1 cellular context compared by ENCODE assay signal in the genomic region with DNA sequence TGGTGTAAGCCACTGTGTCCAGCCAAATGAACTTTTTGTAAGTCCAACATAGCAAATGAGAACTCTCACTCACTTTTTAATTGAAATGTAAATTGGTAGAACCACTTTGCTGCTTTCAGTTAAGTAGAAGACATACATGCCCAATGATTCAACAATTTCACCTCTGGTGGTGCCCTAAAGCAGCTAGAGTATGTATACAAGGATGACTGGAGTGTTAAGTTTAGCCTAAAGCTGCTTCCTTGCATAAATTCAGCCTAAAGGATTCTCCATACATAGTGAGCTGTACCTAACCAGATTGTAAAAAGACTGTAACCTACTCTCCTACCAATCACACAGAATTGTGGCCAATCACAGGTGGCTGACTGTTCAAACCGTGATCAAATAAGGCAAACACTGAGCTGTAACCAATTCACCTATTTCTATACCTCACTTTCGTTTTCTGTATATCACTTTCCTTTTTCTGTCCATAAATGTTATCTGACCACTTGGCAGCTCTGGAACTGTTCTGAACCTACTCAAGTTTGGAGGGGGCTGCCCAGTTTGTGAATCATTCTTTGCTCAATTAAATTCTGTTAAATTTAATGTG.
A peak's percentile ranks its signal among the peaks of the same experiment; 100 is the strongest.
TF ChIP-seq lines count a peak whose summit lies in the region.

No MANE protein-coding gene starts in this region.

TF ChIP-seq in GM12878, 131 proteins besides CTCF, POLR2A, EP300 and RAD21 (continued from another document):
- TF ChIP-seq SRF (IDR thresholded peaks at IDR 0.05; ENCODE audit: low read depth in 2 of 2, low read length in 2 of 2), result peak in 1 of 2 experiments; percentile 70; a peak in 1 of 4 replicates
- 0 out of 4 replicates have a peak, but pooled peaks of 1 of the 2 experiments have one; percentile 13 for TF ChIP-seq IKZF2 (IDR thresholded peaks at IDR 0.05)
- 0 out of 2 replicates have a peak, but pooled peaks have one; percentile 16 for TF ChIP-seq MEF2A (IDR thresholded peaks at IDR 0.05; ENCODE audit: insufficient read depth, low read depth, low read length)
- no peak for TF ChIP-seq TAF1 (IDR thresholded peaks at IDR 0.05; ENCODE audit: borderline replicate concordance, low read depth, low read length)
- TF ChIP-seq ZSCAN29 (IDR thresholded peaks at IDR 0.05), result no peak
- peak; percentile 15; the same call in 1 of the 2 replicates for TF ChIP-seq ATF7 (IDR thresholded peaks at IDR 0.05; ENCODE audit: low read depth)
- TF ChIP-seq TARDBP (IDR thresholded peaks at IDR 0.05; ENCODE audit: borderline replicate concordance), result no peak
